In genomic region chr6:4776493-4776966, GRCh38 we compare ENCODE assay signal across 8 cellular contexts. TPM values are rescaled to one million over a fixed set of nuclear protein-coding genes. Genes with fewer than 3 reads are reported as not detected.
DNase-seq lines count a peak whose midpoint lies in the region; ATAC-seq and TF ChIP-seq lines count a peak whose summit lies in the region.

No MANE protein-coding gene starts in this region.

- ATAC-seq in GM18511 (IDR thresholded peaks at IDR 0.05; ENCODE audit: unreplicated experiment) = peak; percentile 26
- peak; percentile 16 for ATAC-seq in HG03066 (IDR thresholded peaks at IDR 0.05; ENCODE audit: low read depth, unreplicated experiment)
- peak; percentile 29 for ATAC-seq in omental fat pad (ENCODE audit: low FRiP score)

- intact Hi-C loops in esophagus squamous epithelium (cut with DNase I) = loop anchor here (10.0 kb wide), 2 partner anchors 248 to 412 kb away; no protein-coding TSS in a partner anchor

- TF ChIP-seq CTCF in esophagus squamous epithelium (IDR thresholded peaks at IDR 0.05) = no peak
- TF ChIP-seq CTCF in omental fat pad (IDR thresholded peaks at IDR 0.05) = no peak

- H3K27me3 ChIP-seq in esophagus squamous epithelium = no peaks in the 10 kb centered on the region

- H3K9me3 ChIP-seq in esophagus squamous epithelium = no peaks in the 10 kb centered on the region

- DNase-seq in AML-193 (lab: John Stamatoyannopoulos, UW) (peak; percentile 59 to 75), T-helper 9 cell (peak; percentile 28), esophagus squamous epithelium (lab: John Stamatoyannopoulos, UW) (no peak), omental fat pad (ENCODE audit: low spot score) (no peak), NCI-H1694 (lab: John Stamatoyannopoulos, UW) (no peak), superior temporal gyrus (ENCODE audit: extremely low spot score) (no peak)

- H3K4me1 ChIP-seq in esophagus squamous epithelium = peaks cover 0 to 41% (median 11%) of the 10 kb centered on the region in 3 donors

- H3K4me3 ChIP-seq in esophagus squamous epithelium = peak overlapping the region; percentile 67 to 90 (median 79)

- WGBS in esophagus squamous epithelium, 2 donors = no CpG with 5 or more reads among the region's 77 CpGs

- H3K27ac ChIP-seq in esophagus squamous epithelium = peak overlapping the region; percentile 76 to 97 (median 93)

- TF ChIP-seq POLR2A in esophagus squamous epithelium (IDR thresholded peaks at IDR 0.05) = no peak

- no peaks in the 10 kb centered on the region for H3K36me3 ChIP-seq in esophagus squamous epithelium

RNA-seq across cellular contexts. Expression of gene CDYL, which starts 0.3 kb away (rescaled TPM):
- total RNA-seq in esophagus squamous epithelium (10 to 100 TPM; 15.2 to 43.5 (median 19.6) TPM), omental fat pad (10 to 100 TPM; 32.2 to 34.5 (median 33.0) TPM)

Comparison
In these comparisons a context has a peak if more than half of its experiments do, and no peak if none do; other contexts are left out.
1. DNase-seq: peak in AML-193 (2 of 2) and T-helper 9 cell (single experiment); none in esophagus squamous epithelium (single experiment), omental fat pad (single experiment), NCI-H1694 (single experiment) and superior temporal gyrus (single experiment).
2. Peak in every context shown above with its lines, with median percentiles within 50 percentile points of each other: ATAC-seq.